In the genomic region with DNA sequence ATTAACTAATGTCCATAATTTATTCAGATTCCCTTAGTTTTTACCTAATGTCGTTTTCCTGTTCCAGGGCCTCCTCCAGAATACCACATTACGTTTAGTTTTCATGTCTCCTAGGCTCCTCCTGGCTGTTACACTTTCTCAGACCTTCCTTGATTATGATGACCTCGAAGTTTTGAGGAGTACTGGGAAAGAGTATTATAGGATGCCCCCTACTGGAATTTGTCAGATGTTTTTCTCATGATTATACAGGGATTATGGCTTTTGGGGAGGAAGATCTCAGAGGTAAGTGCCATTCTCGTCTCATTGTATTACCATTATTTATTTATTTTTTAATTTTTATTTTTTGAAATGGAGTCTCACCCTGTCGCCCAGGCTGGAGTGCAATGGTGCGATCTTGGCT, we compare ENCODE assay signal across 8 cellular contexts. TPM values are rescaled to one million over a fixed set of nuclear protein-coding genes. Genes with fewer than 3 reads are reported as not detected.
DNase-seq lines count a peak whose midpoint lies in the region; ATAC-seq, FAIRE-seq and TF ChIP-seq lines count a peak whose summit lies in the region.

No MANE protein-coding gene starts in this region.

- CTCF ChIA-PET in activated naive CD4-positive, alpha-beta T cell treated with anti-CD3 and anti-CD28 coated beads, Interleukin-2, amount 10 ng/mL, durations not matched to agents 7 days and 5 days (lab: Charles Lee): interaction anchor here (1.5 to 1.7 kb wide), 2 partner anchors 18 to 68 kb away, joined by 3 read pairs; no protein-coding TSS in a partner anchor

- H3K4me3 Mint-ChIP-seq in astrocyte (ENCODE audit: unreplicated experiment): no peak overlapping the region
- no peak overlapping the region for H3K4me3 Mint-ChIP-seq in activated naive CD4-positive, alpha-beta T cell treated with anti-CD3 and anti-CD28 coated beads, Interleukin-2, amount 10 ng/mL, durations not matched to agents 7 days and 5 days
- no peak overlapping the region for H3K4me3 Mint-ChIP-seq in activated naive CD8-positive, alpha-beta T cell treated with anti-CD3 and anti-CD28 coated beads, Interleukin-2, amount 50 U/mL, for 24 hours

- no peak overlapping the region for H3K9ac ChIP-seq in astrocyte (ENCODE audit: low read length)

- peaks cover 2% of the 10 kb centered on the region for H3K9me3 Mint-ChIP-seq in astrocyte (ENCODE audit: unreplicated experiment)
- no peaks in the 10 kb centered on the region for H3K9me3 Mint-ChIP-seq in activated naive CD4-positive, alpha-beta T cell treated with anti-CD3 and anti-CD28 coated beads, Interleukin-2, amount 10 ng/mL, durations not matched to agents 7 days and 5 days
- H3K9me3 Mint-ChIP-seq in activated naive CD8-positive, alpha-beta T cell treated with anti-CD3 and anti-CD28 coated beads, Interleukin-2, amount 50 U/mL, for 24 hours: no peaks in the 10 kb centered on the region

- H3K4me1 Mint-ChIP-seq in astrocyte (ENCODE audit: low read depth, unreplicated experiment): no peaks in the 10 kb centered on the region
- H3K4me1 Mint-ChIP-seq in activated naive CD4-positive, alpha-beta T cell treated with anti-CD3 and anti-CD28 coated beads, Interleukin-2, amount 10 ng/mL, durations not matched to agents 7 days and 5 days: peaks cover 22% of the 10 kb centered on the region
- H3K4me1 Mint-ChIP-seq in activated naive CD8-positive, alpha-beta T cell treated with anti-CD3 and anti-CD28 coated beads, Interleukin-2, amount 50 U/mL, for 24 hours: peaks cover 6% of the 10 kb centered on the region

- peak; percentile 27 for DNase-seq in Daoy (ENCODE audit: low read depth)
- peak; percentile 35 for DNase-seq in MV-4-11 (lab: John Stamatoyannopoulos, UW)
- no peak for DNase-seq in astrocyte (ENCODE audit: low read depth)
- peak; percentile 10 for DNase-seq in left kidney (ENCODE audit: low read depth, low spot score)
- DNase-seq in activated naive CD4-positive, alpha-beta T cell treated with anti-CD3 and anti-CD28 coated beads, Interleukin-2, amount 10 ng/mL, durations not matched to agents 7 days and 5 days: no peak
- no peak for DNase-seq in activated naive CD8-positive, alpha-beta T cell treated with anti-CD3 and anti-CD28 coated beads, Interleukin-2, amount 50 U/mL, for 24 hours
- DNase-seq in activated naive CD4-positive, alpha-beta T cell (lab: John Stamatoyannopoulos, UW): no peak

- H3K36me3 Mint-ChIP-seq in astrocyte (ENCODE audit: low read depth, unreplicated experiment): peaks cover 4% of the 10 kb centered on the region
- no peaks in the 10 kb centered on the region for H3K36me3 Mint-ChIP-seq in activated naive CD4-positive, alpha-beta T cell treated with anti-CD3 and anti-CD28 coated beads, Interleukin-2, amount 10 ng/mL, durations not matched to agents 7 days and 5 days
- no peaks in the 10 kb centered on the region for H3K36me3 Mint-ChIP-seq in activated naive CD8-positive, alpha-beta T cell treated with anti-CD3 and anti-CD28 coated beads, Interleukin-2, amount 50 U/mL, for 24 hours (ENCODE audit: low read depth)

- no peak for FAIRE-seq in astrocyte (lab: Jason Lieb, UNC)

- peaks cover 4% of the 10 kb centered on the region for H3K27me3 ChIP-seq in astrocyte (ENCODE audit: insufficient read depth, low read length)

- H3K4me3 ChIP-seq in astrocyte (ENCODE audit: insufficient read depth, low read depth, low read length): no peak overlapping the region

- no peak overlapping the region for H3K27ac Mint-ChIP-seq in astrocyte (ENCODE audit: unreplicated experiment)
- H3K27ac Mint-ChIP-seq in activated naive CD4-positive, alpha-beta T cell treated with anti-CD3 and anti-CD28 coated beads, Interleukin-2, amount 10 ng/mL, durations not matched to agents 7 days and 5 days: no peak overlapping the region
- no peak overlapping the region for H3K27ac Mint-ChIP-seq in activated naive CD8-positive, alpha-beta T cell treated with anti-CD3 and anti-CD28 coated beads, Interleukin-2, amount 50 U/mL, for 24 hours

- no peaks in the 10 kb centered on the region for H3K9me3 ChIP-seq in astrocyte (ENCODE audit: insufficient read depth, low read depth, low read length)

- H3K27me3 Mint-ChIP-seq in astrocyte (ENCODE audit: low read depth, unreplicated experiment): peaks cover 8% of the 10 kb centered on the region
- H3K27me3 Mint-ChIP-seq in activated naive CD4-positive, alpha-beta T cell treated with anti-CD3 and anti-CD28 coated beads, Interleukin-2, amount 10 ng/mL, durations not matched to agents 7 days and 5 days: peaks cover 3% of the 10 kb centered on the region
- no peaks in the 10 kb centered on the region for H3K27me3 Mint-ChIP-seq in activated naive CD8-positive, alpha-beta T cell treated with anti-CD3 and anti-CD28 coated beads, Interleukin-2, amount 50 U/mL, for 24 hours

- H2AFZ ChIP-seq in astrocyte (ENCODE audit: low read depth, low read length): no peak overlapping the region

- no peaks in the 10 kb centered on the region for H3K79me2 ChIP-seq in astrocyte (ENCODE audit: insufficient read depth, low read length)

- TF ChIP-seq CTCF in astrocyte (IDR thresholded peaks at IDR 0.05; ENCODE audit: insufficient read depth, low read depth, low read length): peak; percentile 16

- no peak overlapping the region for H3K4me2 ChIP-seq in astrocyte (ENCODE audit: low read length)

- H3K4me1 ChIP-seq in astrocyte (ENCODE audit: insufficient read depth, low read length): no peaks in the 10 kb centered on the region

- H3K27ac ChIP-seq in astrocyte (ENCODE audit: low read depth, low read length): no peak overlapping the region

- no peaks in the 10 kb centered on the region for H4K20me1 ChIP-seq in astrocyte (ENCODE audit: insufficient read depth, low read length)

- ATAC-seq in activated naive CD8-positive, alpha-beta T cell treated with anti-CD3 and anti-CD28 coated beads, Interleukin-2, amount 50 U/mL, for 24 hours: no peak
- ATAC-seq in GM19452 (IDR thresholded peaks at IDR 0.05; ENCODE audit: unreplicated experiment): no peak

- H3K36me3 ChIP-seq in astrocyte (ENCODE audit: insufficient read depth, low read length): no peaks in the 10 kb centered on the region

RNA-seq across cellular contexts. Expression of a gene that starts 17.7 kb away (rescaled TPM):
- total RNA-seq in Daoy (2014; rRNA removed; shearing (Covaris generic)): 5.5 and 5.7 TPM in 2 replicates
- 5.2 and 6.2 TPM in 2 replicates for total RNA-seq in astrocyte

RNA-seq across cellular contexts. Expression of a gene that starts 24.6 kb away (rescaled TPM):
- 9.7 and 13.7 TPM in 2 replicates for total RNA-seq in Daoy (2014; rRNA removed; shearing (Covaris generic))
- 26.2 and 27.6 TPM in 2 replicates for total RNA-seq in astrocyte

RNA-seq across cellular contexts. Expression of a gene that starts 49.4 kb away (rescaled TPM):
- total RNA-seq in Daoy (2014; rRNA removed; shearing (Covaris generic)): 2.3 and 2.9 TPM in 2 replicates
- total RNA-seq in astrocyte: 0.86 and 1.6 TPM in 2 replicates

Comparison
In these comparisons a context has a peak if more than half of its experiments do, and no peak if none do; other contexts are left out.
1. DNase-seq: peak in Daoy (single experiment), MV-4-11 (single experiment) and left kidney (single experiment); none in astrocyte (single experiment), activated naive CD4-positive, alpha-beta T cell treated with anti-CD3 and anti-CD28 coated beads, Interleukin-2, amount 10 ng/mL, durations not matched to agents 7 days and 5 days (single experiment), activated naive CD8-positive, alpha-beta T cell treated with anti-CD3 and anti-CD28 coated beads, Interleukin-2, amount 50 U/mL, for 24 hours (single experiment) and activated naive CD4-positive, alpha-beta T cell (0 of 4).